In genomic region chr6:11214438-11214837, GRCh38 we compare ENCODE assay signal across 11 cellular contexts. TPM values are rescaled to one million over a fixed set of nuclear protein-coding genes. Genes with fewer than 3 reads are reported as not detected.
A peak's percentile ranks its signal among the peaks of the same experiment; 100 is the strongest.
DNase-seq lines count a peak whose midpoint lies in the region; ATAC-seq and TF ChIP-seq lines count a peak whose summit lies in the region.
"Had no signal": no experiment of that assay in that cellular context is flagged by ENCODE, and none has a peak within 500 bp of the region (broad histone marks: within the 10 kb centered on the region; RNA-seq: fewer than 3 reads in every experiment).

No MANE protein-coding gene starts in this region.

- no peaks in the 10 kb centered on the region for H3K9me3 Mint-ChIP-seq in natural killer cell
- no peaks in the 10 kb centered on the region for H3K9me3 Mint-ChIP-seq in natural killer cell treated with Interleukin-12 subunit alpha and Interleukin-12 subunit beta and Interleukin-15 and Interleukin-18, amount 100 ng/mL, for 72 hours
- H3K9me3 Mint-ChIP-seq: activated naive CD8-positive, alpha-beta T cell treated with anti-CD3 and anti-CD28 coated beads, Interleukin-2, amount 50 U/mL, for 24 hours had no signal

- no peak overlapping the region for H3K4me3 Mint-ChIP-seq in natural killer cell
- H3K4me3 Mint-ChIP-seq in natural killer cell treated with Interleukin-12 subunit alpha and Interleukin-12 subunit beta and Interleukin-15 and Interleukin-18, amount 100 ng/mL, for 72 hours = no peak overlapping the region
- H3K4me3 Mint-ChIP-seq: activated naive CD8-positive, alpha-beta T cell treated with anti-CD3 and anti-CD28 coated beads, Interleukin-2, amount 50 U/mL, for 24 hours had no signal

- H3K4me1 Mint-ChIP-seq in natural killer cell = peaks cover 94 to 99% of the 10 kb centered on the region in 2 donors
- peaks cover 82 to 83% of the 10 kb centered on the region in 2 donors for H3K4me1 Mint-ChIP-seq in natural killer cell treated with Interleukin-12 subunit alpha and Interleukin-12 subunit beta and Interleukin-15 and Interleukin-18, amount 100 ng/mL, for 72 hours (ENCODE audit: low read depth in 2 of 2)

- DNase-seq in natural killer cell (no peak), inferior parietal cortex (ENCODE audit: extremely low spot score) (peak; percentile 65), sciatic nerve (ENCODE audit: low spot score) (no peak), NCI-H524 (lab: John Stamatoyannopoulos, UW) (no peak), AG08396 (ENCODE audit: low spot score) (no peak), SKM-1 (lab: John Stamatoyannopoulos, UW; ENCODE audit: unreplicated experiment) (no peak)
- DNase-seq in natural killer cell treated with Interleukin-12 subunit alpha and Interleukin-12 subunit beta and Interleukin-15 and Interleukin-18, amount 100 ng/mL, for 72 hours (ENCODE audit: low spot score) = no peak
- no peak for DNase-seq in stimulated activated CD4-positive, alpha-beta T cell treated with anti-CD3 and anti-CD28 coated beads, Interleukin-2, amount 100 ng/mL, for 48 hours
- DNase-seq: activated naive CD8-positive, alpha-beta T cell treated with anti-CD3 and anti-CD28 coated beads, Interleukin-2, amount 50 U/mL, for 24 hours; HCEC 1CT; NCI-H1092 treated with DMSO at 0.1 percent for 48 hours had no signal

- peaks cover 7% of the 10 kb centered on the region for H3K36me3 Mint-ChIP-seq in natural killer cell
- peaks cover 40% of the 10 kb centered on the region for H3K36me3 Mint-ChIP-seq in natural killer cell treated with Interleukin-12 subunit alpha and Interleukin-12 subunit beta and Interleukin-15 and Interleukin-18, amount 100 ng/mL, for 72 hours

- intact Hi-C loops in natural killer cell (cut with micrococcal nuclease) (no loop called here), sciatic nerve (cut with DNase I) (no loop called here)

- ATAC-seq in natural killer cell (no peak), sciatic nerve (peak; percentile 9)
- ATAC-seq in natural killer cell treated with Interleukin-12 subunit alpha and Interleukin-12 subunit beta and Interleukin-15 and Interleukin-18, amount 100 ng/mL, for 72 hours = no peak
- ATAC-seq: activated naive CD8-positive, alpha-beta T cell treated with anti-CD3 and anti-CD28 coated beads, Interleukin-2, amount 50 U/mL, for 24 hours had no signal

- no peak for TF ChIP-seq CTCF in natural killer cell (IDR thresholded peaks at IDR 0.05)

- peak overlapping the region; percentile 41 to 55 for H3K27ac Mint-ChIP-seq in natural killer cell
- peak overlapping the region in 1 of 2 donors; percentile 38 for H3K27ac Mint-ChIP-seq in natural killer cell treated with Interleukin-12 subunit alpha and Interleukin-12 subunit beta and Interleukin-15 and Interleukin-18, amount 100 ng/mL, for 72 hours
- H3K27ac Mint-ChIP-seq: activated naive CD8-positive, alpha-beta T cell treated with anti-CD3 and anti-CD28 coated beads, Interleukin-2, amount 50 U/mL, for 24 hours had no signal

- H3K27me3 Mint-ChIP-seq in natural killer cell (ENCODE audit: low read depth in 2 of 2) = no peaks in the 10 kb centered on the region
- H3K27me3 Mint-ChIP-seq in natural killer cell treated with Interleukin-12 subunit alpha and Interleukin-12 subunit beta and Interleukin-15 and Interleukin-18, amount 100 ng/mL, for 72 hours = no peaks in the 10 kb centered on the region
- H3K27me3 Mint-ChIP-seq: activated naive CD8-positive, alpha-beta T cell treated with anti-CD3 and anti-CD28 coated beads, Interleukin-2, amount 50 U/mL, for 24 hours had no signal

RNA-seq across cellular contexts. Expression of gene NEDD9, which starts 18.0 kb away (rescaled TPM):
- total RNA-seq in natural killer cell = 100 to 1,000 TPM; 106 to 110 (median 107) TPM
- total RNA-seq in natural killer cell treated with Interleukin-12 subunit alpha and Interleukin-12 subunit beta and Interleukin-15 and Interleukin-18, amount 100 ng/mL, for 72 hours = 10 to 100 TPM; 59.9 to 81.3 TPM
- total RNA-seq in sciatic nerve = 55.4 TPM
